Comparison of ENCODE assay signal across 20 cellular contexts in genomic region chr13:53368948-53369347, GRCh38.
DNase-seq lines count a peak whose midpoint lies in the region; ATAC-seq, FAIRE-seq and TF ChIP-seq lines count a peak whose summit lies in the region.
"Had no signal": no experiment of that assay in that cellular context is flagged by ENCODE, and none has a peak within 500 bp of the region (broad histone marks: within the 10 kb centered on the region; RNA-seq: fewer than 3 reads in every experiment).

No MANE protein-coding gene starts in this region.

- TF ChIP-seq CTCF in MCF 10A (IDR thresholded peaks at IDR 0.05; ENCODE audit: unreplicated experiment): no peak
- no peak for TF ChIP-seq CTCF in mammary epithelial cell (conservative IDR thresholded peaks at IDR 0.05 in 1 of 2, IDR thresholded peaks at IDR 0.05 in 1 of 2; ENCODE audit: extremely low read depth in 1 of 2, insufficient read depth in 1 of 2, low read depth in 1 of 2, low read length in 2 of 2)
- no peak for TF ChIP-seq CTCF in lower leg skin (IDR thresholded peaks at IDR 0.05)
- TF ChIP-seq CTCF in kidney (IDR thresholded peaks at IDR 0.05; ENCODE audit: borderline replicate concordance, extremely low read depth, insufficient read depth): no peak
- no peak for TF ChIP-seq CTCF in OCI-LY7 (conservative IDR thresholded peaks at IDR 0.05; ENCODE audit: low read length)

- H3K27me3 Mint-ChIP-seq in MCF 10A (ENCODE audit: insufficient read depth, unreplicated experiment): no peaks in the 10 kb centered on the region
- H3K27me3 Mint-ChIP-seq: CD4-positive, CD25-positive, alpha-beta regulatory T cell had no signal

- H3K27me3 ChIP-seq in mammary epithelial cell (ENCODE audit: insufficient read depth, low read length): no peaks in the 10 kb centered on the region
- H3K27me3 ChIP-seq: Peyer's patch had no signal

- peaks cover 17% of the 10 kb centered on the region for H3K9me3 Mint-ChIP-seq in MCF 10A (ENCODE audit: unreplicated experiment)
- H3K9me3 Mint-ChIP-seq: T-helper 1 cell treated with Interleukin-12 subunit alpha and Interleukin-12 subunit beta and Interleukin-4 antibody, amounts not matched to agents 30 μg/mL and 1 μg/mL, for 36 hours had no signal

- no peak overlapping the region for H3K27ac ChIP-seq in mammary epithelial cell (ENCODE audit: insufficient read depth, low read depth, low read length)
- H3K27ac ChIP-seq in kidney (ENCODE audit: low read depth in 2 of 2, low read length in 2 of 2): no peak overlapping the region
- no peak overlapping the region for H3K27ac ChIP-seq in OCI-LY7 (ENCODE audit: low read depth, low read length, poor library complexity, severe bottlenecking)
- H3K27ac ChIP-seq: Peyer's patch had no signal

- H3K4me3 ChIP-seq in mammary epithelial cell (replicated peaks in 1 of 3; ENCODE audit: insufficient read depth in 1 of 3, low read depth in 2 of 3, low read length in 3 of 3): no peak overlapping the region
- no peak overlapping the region for H3K4me3 ChIP-seq in lower leg skin (ENCODE audit: low read depth, poor library complexity, severe bottlenecking)
- no peak overlapping the region for H3K4me3 ChIP-seq in kidney (ENCODE audit: low read length in 2 of 2)
- H3K4me3 ChIP-seq in OCI-LY7 (ENCODE audit: low read depth, low read length, poor library complexity, severe bottlenecking): no peak overlapping the region
- H3K4me3 ChIP-seq: Peyer's patch had no signal

- peaks cover 7% of the 10 kb centered on the region for H3K9me3 ChIP-seq in mammary epithelial cell (replicated peaks; ENCODE audit: insufficient read depth, low read length)
- no peaks in the 10 kb centered on the region for H3K9me3 ChIP-seq in kidney (ENCODE audit: control insufficient read depth in 1 of 2, low read length in 2 of 2)
- H3K9me3 ChIP-seq in OCI-LY7 (ENCODE audit: low read length): no peaks in the 10 kb centered on the region
- H3K9me3 ChIP-seq: Peyer's patch had no signal

- no peak overlapping the region for H3K4me3 Mint-ChIP-seq in MCF 10A (ENCODE audit: unreplicated experiment)
- H3K4me3 Mint-ChIP-seq: CD4-positive, CD25-positive, alpha-beta regulatory T cell; T-helper 1 cell treated with Interleukin-12 subunit alpha and Interleukin-12 subunit beta and Interleukin-4 antibody, amounts not matched to agents 30 μg/mL and 1 μg/mL, for 36 hours had no signal

- dilution Hi-C loops in mammary epithelial cell (cut with HindIII; ENCODE audit: low sequenced_read_pairs): no loop called here

- no peaks in the 10 kb centered on the region for H3K9me2 ChIP-seq in OCI-LY7 (ENCODE audit: insufficient read depth, low read length)

- peaks cover 6% of the 10 kb centered on the region for H3K4me1 Mint-ChIP-seq in MCF 10A (ENCODE audit: insufficient read depth, unreplicated experiment)
- H3K4me1 Mint-ChIP-seq: CD4-positive, CD25-positive, alpha-beta regulatory T cell had no signal

- no peaks in the 10 kb centered on the region for H3K36me3 Mint-ChIP-seq in MCF 10A (ENCODE audit: insufficient read depth, unreplicated experiment)
- H3K36me3 Mint-ChIP-seq: CD4-positive, CD25-positive, alpha-beta regulatory T cell had no signal

- H4K20me1 ChIP-seq in mammary epithelial cell (ENCODE audit: insufficient read depth, low read length) (no peaks in the 10 kb centered on the region), OCI-LY7 (ENCODE audit: insufficient read depth, low read length) (no peaks in the 10 kb centered on the region)

- no peaks in the 10 kb centered on the region for H3K4me1 ChIP-seq in mammary epithelial cell (ENCODE audit: insufficient read depth, low read length)
- no peaks in the 10 kb centered on the region for H3K4me1 ChIP-seq in kidney (ENCODE audit: control insufficient read depth in 1 of 2, insufficient read depth in 1 of 2, low read depth in 1 of 2, low read length in 2 of 2)
- H3K4me1 ChIP-seq in OCI-LY7 (ENCODE audit: insufficient read depth, low read length, poor library complexity, severe bottlenecking): no peaks in the 10 kb centered on the region
- H3K4me1 ChIP-seq: Peyer's patch had no signal

- H3K9ac ChIP-seq in mammary epithelial cell (ENCODE audit: insufficient read depth, low read length) (no peak overlapping the region), kidney (ENCODE audit: low read length in 2 of 2) (no peak overlapping the region)

- no peak for FAIRE-seq in kidney (lab: Jason Lieb, UNC)
- FAIRE-seq: HTR-8/SVneo had no signal

- in situ Hi-C loops in mammary epithelial cell (cut with MboI; ENCODE audit: low sequenced_read_pairs in 2 of 2): no loop called here

- no peak for TF ChIP-seq POLR2A in lower leg skin (IDR thresholded peaks at IDR 0.05)

- H3K36me3 ChIP-seq in mammary epithelial cell (ENCODE audit: insufficient read depth, low read length) (no peaks in the 10 kb centered on the region), kidney (ENCODE audit: control insufficient read depth in 1 of 2, insufficient read depth in 2 of 2, low read length in 2 of 2) (no peaks in the 10 kb centered on the region), OCI-LY7 (ENCODE audit: insufficient read depth, low read length) (no peaks in the 10 kb centered on the region)
- H3K36me3 ChIP-seq: Peyer's patch had no signal

- intact Hi-C loops in MCF 10A (cut with micrococcal nuclease): no loop called here
- intact Hi-C loops in mammary epithelial cell (cut with micrococcal nuclease): no loop called here
- intact Hi-C loops in lower leg skin (cut with DNase I; ENCODE audit: low total_unique reads): no loop called here
- intact Hi-C loops in kidney (cut with DNase I): no loop called here
- intact Hi-C loops in OCI-LY7 (cut with micrococcal nuclease; ENCODE audit: unreplicated experiment): no loop called here

- ATAC-seq in left lobe of liver: no peak
- ATAC-seq: HCT116 had no signal

- POLR2A ChIA-PET in MCF 10A (lab: Yijun Ruan, JAX): no interaction called here
- POLR2A ChIA-PET in OCI-LY7 (lab: Charles Lee): interaction anchor here (0.6 kb wide), 1 partner anchor 939 kb away, joined by 3 read pairs; no protein-coding TSS in a partner anchor

- BruUV-seq in MCF 10A (replicated peaks; lab: Mats Ljungman, UMichigan) (no TSS peak), mammary epithelial cell (replicated peaks; lab: Mats Ljungman, UMichigan) (no TSS peak), OCI-LY7 (replicated peaks; lab: Mats Ljungman, UMichigan) (no TSS peak)

- no peak overlapping the region for H3K27ac Mint-ChIP-seq in MCF 10A (ENCODE audit: low read depth, unreplicated experiment)
- H3K27ac Mint-ChIP-seq: T-helper 1 cell treated with Interleukin-12 subunit alpha and Interleukin-12 subunit beta and Interleukin-4 antibody, amounts not matched to agents 30 μg/mL and 1 μg/mL, for 36 hours had no signal

- CTCF ChIA-PET in MCF 10A (lab: Yijun Ruan, JAX): interaction anchor here (0.6 kb wide), 1 partner anchor 118 kb away, joined by 3 read pairs; no protein-coding TSS in a partner anchor
- CTCF ChIA-PET in mammary epithelial cell (lab: Charles Lee; ENCODE audit: low non-redundant PET): no interaction called here
- CTCF ChIA-PET in OCI-LY7 (lab: Charles Lee; ENCODE audit: unreplicated experiment): no interaction called here

- WGBS in mammary epithelial cell (ENCODE audit: low coverage, missing lambda C conversion rate): 14% methylated on average over 2 of the region's 2 CpGs
- 65 to 71% methylated on average over 2 of the region's 2 CpGs for WGBS in lower leg skin, 2 donors

- H3K4me2 ChIP-seq in mammary epithelial cell (ENCODE audit: insufficient read depth, low read depth, low read length) (no peak overlapping the region), OCI-LY7 (ENCODE audit: low read length) (no peak overlapping the region)

- H3K79me2 ChIP-seq in mammary epithelial cell (ENCODE audit: insufficient read depth, low read length): no peaks in the 10 kb centered on the region
- H3K79me2 ChIP-seq in OCI-LY7 (ENCODE audit: insufficient read depth, low read depth, low read length): no peaks in the 10 kb centered on the region

- H2AFZ ChIP-seq in mammary epithelial cell (ENCODE audit: low read depth, low read length): no peak overlapping the region
- H2AFZ ChIP-seq in OCI-LY7 (ENCODE audit: low read length): no peak overlapping the region

- DNase-seq in MCF 10A (ENCODE audit: unreplicated experiment): peak; percentile 0
- no peak for DNase-seq in mammary epithelial cell
- DNase-seq in NCI-H526 treated with DMSO at 0.1 percent for 48 hours (lab: John Stamatoyannopoulos, UW): peak; percentile 33
- peak; percentile 38 for DNase-seq in cerebellum (ENCODE audit: low spot score)
- DNase-seq in lower leg skin (ENCODE audit: low spot score in 2 of 2): no peak
- no peak for DNase-seq in kidney
- no peak for DNase-seq in OCI-LY7 (ENCODE audit: low spot score)
- no peak for DNase-seq in left lobe of liver (ENCODE audit: low spot score)
- DNase-seq: AML-193; CD4-positive, CD25-positive, alpha-beta regulatory T cell; EL; NCI-H1048; NCI-H1694 treated with DMSO at 0.1 percent for 48 hours; NCI-H2171 treated with DMSO at 0.1 percent for 48 hours; NCI-H510A treated with DMSO at 0.1 percent for 48 hours; Peyer's patch; Right ventricle myocardium superior had no signal

Comparison
In these comparisons a context has a peak if more than half of its experiments do, and no peak if none do; other contexts are left out.
1. DNase-seq: peak in MCF 10A (single experiment), NCI-H526 treated with DMSO at 0.1 percent for 48 hours (single experiment) and cerebellum (single experiment); none in mammary epithelial cell (single experiment), lower leg skin (0 of 2), kidney (single experiment), OCI-LY7 (single experiment) and left lobe of liver (single experiment).